Comparison of ENCODE assay signal across 22 cellular contexts in the genomic region with DNA sequence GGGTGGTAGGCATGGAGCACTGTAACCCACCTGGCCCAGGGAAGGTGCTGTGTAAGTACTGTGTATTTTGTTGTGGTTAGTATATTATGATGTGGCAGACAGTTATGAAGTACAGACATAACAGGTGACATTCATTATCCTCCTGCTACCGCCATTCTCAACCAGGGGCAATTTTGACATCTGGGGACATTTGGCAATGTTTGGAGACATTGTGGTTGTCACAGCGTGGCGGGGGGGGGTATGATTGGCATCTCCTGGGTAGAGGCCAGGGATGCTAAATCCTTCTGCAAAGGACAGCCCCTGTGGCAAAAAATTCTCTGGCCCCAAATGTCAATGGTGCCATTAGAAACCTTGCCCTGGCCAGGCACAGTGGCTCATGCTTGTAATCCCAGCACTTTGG.
"Had no signal": no experiment of that assay in that cellular context is flagged by ENCODE, and none has a peak within 500 bp of the region (broad histone marks: within the 10 kb centered on the region; RNA-seq: fewer than 3 reads in every experiment).

No MANE protein-coding gene starts in this region.

- H3K27ac Mint-ChIP-seq: activated naive CD8-positive, alpha-beta T cell; activated T-helper 2 cell treated with anti-CD3 and anti-CD28 coated beads, Interferon-gamma antibody, Interleukin-2, Interleukin-4, amounts not matched to agents 10 μg/mL and 5 μg/mL and 100 μg/mL, durations not matched to agents 14 hours and 24 hours and 36 hours; endodermal cell; stimulated activated naive CD8-positive, alpha-beta T cell treated with anti-CD3 and anti-CD28 coated beads, Interleukin-15, Interleukin-2, amounts not matched to agents 100 ng/mL and 50 ng/mL, for 24 hours; T-cell; WTC11 had no signal

- H3K4me3 Mint-ChIP-seq: activated naive CD8-positive, alpha-beta T cell; activated T-cell treated with anti-CD3 and anti-CD28 coated beads, Interleukin-2, amount 50 U/mL, for 4 hours; endodermal cell; stimulated activated naive CD8-positive, alpha-beta T cell treated with anti-CD3 and anti-CD28 coated beads, Interleukin-15, Interleukin-2, amounts not matched to agents 100 ng/mL and 50 ng/mL, for 24 hours; T-cell; WTC11 had no signal

- H3K9me3 ChIP-seq: esophagus squamous epithelium, gastroesophageal sphincter, left ventricle myocardium inferior, tibial artery had no signal

- H3K9me3 Mint-ChIP-seq: activated T-cell treated with anti-CD3 and anti-CD28 coated beads, Interleukin-2, amount 50 U/mL, for 4 hours; activated T-helper 2 cell treated with anti-CD3 and anti-CD28 coated beads, Interferon-gamma antibody, Interleukin-2, Interleukin-4, amounts not matched to agents 10 μg/mL and 5 μg/mL and 100 μg/mL, durations not matched to agents 14 hours and 24 hours and 36 hours; endodermal cell; stimulated activated naive CD8-positive, alpha-beta T cell treated with anti-CD3 and anti-CD28 coated beads, Interleukin-15, Interleukin-2, amounts not matched to agents 100 ng/mL and 50 ng/mL, for 24 hours; T-cell; WTC11 had no signal

- H3K4me1 Mint-ChIP-seq: T-cell, WTC11 had no signal

- H3K27me3 Mint-ChIP-seq: activated naive CD8-positive, alpha-beta T cell; stimulated activated naive CD8-positive, alpha-beta T cell treated with anti-CD3 and anti-CD28 coated beads, Interleukin-15, Interleukin-2, amounts not matched to agents 100 ng/mL and 50 ng/mL, for 24 hours; T-cell had no signal

- H3K4me1 ChIP-seq: esophagus squamous epithelium had no signal

- H3K27ac ChIP-seq: cardiac muscle cell, esophagus squamous epithelium, left ventricle myocardium inferior, tibial artery had no signal

- H3K4me3 ChIP-seq: cardiac muscle cell, esophagus squamous epithelium, gastroesophageal sphincter, left ventricle myocardium inferior, tibial artery had no signal

- DNase-seq: activated CD4-positive, alpha-beta T cell treated with anti-CD3 and anti-CD28 coated beads, Interleukin-2, amount 50 U/mL, for 48 hours; activated CD8-positive, alpha-beta memory T cell treated with anti-CD3 and anti-CD28 coated beads, Interleukin-2, amount 50 U/mL, for 48 hours; activated naive CD4-positive, alpha-beta T cell; activated T-cell treated with anti-CD3 and anti-CD28 coated beads, Interleukin-2, amount 50 U/mL, for 4 hours; amniotic stem cell; cortex of kidney; endodermal cell; esophagus squamous epithelium; head of caudate nucleus; hypothalamus; left ventricle myocardium inferior; stimulated activated CD4-positive, alpha-beta T cell treated with anti-CD3 and anti-CD28 coated beads, Interleukin-4, amount 100 ng/mL, for 4 hours; substantia nigra; T-cell; T-helper 9 cell; tibial artery had no signal

- H3K27me3 ChIP-seq: cardiac muscle cell, esophagus squamous epithelium, gastroesophageal sphincter, tibial artery had no signal
